In genomic region chr16:48507886-48508285, GRCh38 we compare ENCODE assay signal across 23 cellular contexts.
"Had no signal": no experiment of that assay in that cellular context is flagged by ENCODE, and none has a peak within 500 bp of the region (broad histone marks: within the 10 kb centered on the region; RNA-seq: fewer than 3 reads in every experiment).

No MANE protein-coding gene starts in this region.

- H3K4me3 Mint-ChIP-seq: immature natural killer cell; natural killer cell; neural crest cell; stimulated activated memory B cell treated with anti-CD40 and anti-IgM and Interleukin-4, amounts not matched to agents 10 μg/mL and 1 μg/mL and 100 μg/mL, for 72 hours had no signal

- H3K27me3 Mint-ChIP-seq: stimulated activated memory B cell treated with anti-CD40 and anti-IgM and Interleukin-4, amounts not matched to agents 10 μg/mL and 1 μg/mL and 100 μg/mL, for 72 hours had no signal

- H3K27ac Mint-ChIP-seq: stimulated activated memory B cell treated with anti-CD40 and anti-IgM and Interleukin-4, amounts not matched to agents 10 μg/mL and 1 μg/mL and 100 μg/mL, for 72 hours had no signal

- H3K9me3 ChIP-seq: lower lobe of right lung, neutrophil, prostate gland, right atrium auricular region, thoracic aorta, upper lobe of right lung, uterus had no signal

- H3K36me3 ChIP-seq: lower lobe of right lung, neutrophil, prostate gland, right atrium auricular region, thoracic aorta, tibial nerve, upper lobe of right lung, uterus had no signal

- H3K4me1 ChIP-seq: prostate gland, uterus had no signal

- FAIRE-seq: frontal cortex, keratinocyte had no signal

- H3K4me3 ChIP-seq: dorsolateral prefrontal cortex, lower lobe of right lung, prostate gland, right atrium auricular region, thoracic aorta, tibial nerve, upper lobe of right lung, uterus had no signal

- H3K27ac ChIP-seq: dorsolateral prefrontal cortex, lower lobe of right lung, neutrophil, parathyroid adenoma, prostate gland, right atrium auricular region, thoracic aorta, tibial nerve, upper lobe of right lung, uterus had no signal

- H3K27me3 ChIP-seq: dorsolateral prefrontal cortex, neutrophil, right atrium auricular region, tibial nerve, upper lobe of right lung, uterus had no signal

- DNase-seq: cortex of kidney; effector CD4-positive, alpha-beta T cell; hypothalamus; left ventricle myocardium superior; lower lobe of right lung; natural killer cell; stimulated activated CD4-positive, alpha-beta T cell treated with anti-CD3 and anti-CD28 coated beads, Interleukin-4, amount 100 ng/mL, for 4 hours; stimulated activated naive CD8-positive, alpha-beta T cell treated with anti-CD3 and anti-CD28 coated beads, Interleukin-15, Interleukin-2, amounts not matched to agents 100 U/mL and 50 U/mL, for 24 hours; substantia nigra; upper lobe of right lung; uterus had no signal

- H3K4me1 Mint-ChIP-seq: immature natural killer cell; neural crest cell; stimulated activated memory B cell treated with anti-CD40 and anti-IgM and Interleukin-4, amounts not matched to agents 10 μg/mL and 1 μg/mL and 100 μg/mL, for 72 hours had no signal

- H3K36me3 Mint-ChIP-seq: natural killer cell; stimulated activated memory B cell treated with anti-CD40 and anti-IgM and Interleukin-4, amounts not matched to agents 10 μg/mL and 1 μg/mL and 100 μg/mL, for 72 hours had no signal
